Comparison of ENCODE assay signal across 11 cellular contexts in genomic region chr2:134132487-134132857, GRCh38.
"Had no signal": no experiment of that assay in that cellular context is flagged by ENCODE, and none has a peak within 500 bp of the region (broad histone marks: within the 10 kb centered on the region; RNA-seq: fewer than 3 reads in every experiment).

No MANE protein-coding gene starts in this region.

- DNase-seq: activated CD4-positive, alpha-beta T cell treated with anti-CD3 and anti-CD28 coated beads for 36 hours; activated CD8-positive, alpha-beta T cell treated with anti-CD3 and anti-CD28 coated beads, Interleukin-2, amount 10 ng/mL, durations not matched to agents 7 days and 5 days; activated naive CD4-positive, alpha-beta T cell treated with anti-CD3 and anti-CD28 coated beads, Interleukin-2, amount 50 U/mL, for 16 hours; heart left ventricle; left ventricle myocardium superior; mesendoderm; thyroid gland; uterus had no signal

- H3K27ac ChIP-seq: adrenal gland, thyroid gland, uterus had no signal

- H3K27me3 ChIP-seq: adrenal gland, heart left ventricle, thyroid gland, uterus had no signal

- H3K36me3 ChIP-seq: adrenal gland, heart left ventricle, thyroid gland, uterus had no signal

- H3K4me3 ChIP-seq: adrenal gland, heart left ventricle, thyroid gland, uterus had no signal

- H3K4me1 ChIP-seq: uterus had no signal

- H3K4me3 Mint-ChIP-seq: activated CD4-positive, alpha-beta T cell treated with anti-CD3 and anti-CD28 coated beads for 36 hours; activated CD8-positive, alpha-beta T cell treated with anti-CD3 and anti-CD28 coated beads, Interleukin-2, amount 10 ng/mL, durations not matched to agents 7 days and 5 days; T-helper 2 cell treated with Interferon-gamma antibody and Interleukin-4, amounts not matched to agents 5 μg/mL and 100 μg/mL, for 36 hours had no signal

- H3K27me3 Mint-ChIP-seq: activated CD4-positive, alpha-beta T cell treated with anti-CD3 and anti-CD28 coated beads for 36 hours had no signal

- ATAC-seq: activated CD4-positive, alpha-beta T cell treated with anti-CD3 and anti-CD28 coated beads for 36 hours; activated CD8-positive, alpha-beta T cell treated with anti-CD3 and anti-CD28 coated beads, Interleukin-2, amount 10 ng/mL, durations not matched to agents 7 days and 5 days; heart left ventricle; left ventricle myocardium superior had no signal

- H3K9me3 Mint-ChIP-seq: activated T-helper 2 cell treated with anti-CD3 and anti-CD28 coated beads, Interferon-gamma antibody, Interleukin-2, Interleukin-4, amounts not matched to agents 10 μg/mL and 5 μg/mL and 100 μg/mL, durations not matched to agents 14 hours and 24 hours and 36 hours; T-helper 2 cell treated with Interferon-gamma antibody and Interleukin-4, amounts not matched to agents 5 μg/mL and 100 μg/mL, for 36 hours had no signal

- H3K27ac Mint-ChIP-seq: activated CD4-positive, alpha-beta T cell treated with anti-CD3 and anti-CD28 coated beads for 36 hours; activated CD8-positive, alpha-beta T cell treated with anti-CD3 and anti-CD28 coated beads, Interleukin-2, amount 10 ng/mL, durations not matched to agents 7 days and 5 days; activated T-helper 2 cell treated with anti-CD3 and anti-CD28 coated beads, Interferon-gamma antibody, Interleukin-2, Interleukin-4, amounts not matched to agents 10 μg/mL and 5 μg/mL and 100 μg/mL, durations not matched to agents 14 hours and 24 hours and 36 hours; T-helper 2 cell treated with Interferon-gamma antibody and Interleukin-4, amounts not matched to agents 5 μg/mL and 100 μg/mL, for 36 hours had no signal

- H3K9me3 ChIP-seq: adrenal gland, heart left ventricle, thyroid gland, uterus had no signal
